Comparison of ENCODE assay signal across 12 cellular contexts in genomic region chrX:66015906-66016689, GRCh38. TPM values are rescaled to one million over a fixed set of nuclear protein-coding genes. Genes with fewer than 3 reads are reported as not detected.
A peak's percentile ranks its signal among the peaks of the same experiment; 100 is the strongest.
DNase-seq lines count a peak whose midpoint lies in the region; ATAC-seq, FAIRE-seq and TF ChIP-seq lines count a peak whose summit lies in the region.
"Had no signal": no experiment of that assay in that cellular context is flagged by ENCODE, and none has a peak within 500 bp of the region (broad histone marks: within the 10 kb centered on the region; RNA-seq: fewer than 3 reads in every experiment).

No MANE protein-coding gene starts in this region.

- no peaks in the 10 kb centered on the region for H3K27me3 Mint-ChIP-seq in CD4-positive, CD25-positive, alpha-beta regulatory T cell
- H3K27me3 Mint-ChIP-seq in nephron progenitor cell (ENCODE audit: low read depth, poor library complexity), result no peaks in the 10 kb centered on the region

- H3K4me1 ChIP-seq in CD4-positive, CD25-positive, alpha-beta regulatory T cell (ENCODE audit: control insufficient read depth, insufficient read depth, low read length, poor library complexity, severe bottlenecking), result peaks cover 23% of the 10 kb centered on the region
- H3K4me1 ChIP-seq: foreskin keratinocyte had no signal

- ATAC-seq in CD4-positive, CD25-positive, alpha-beta regulatory T cell (ENCODE audit: low read depth in 2 of 2), result no peak
- ATAC-seq in GM19023 (IDR thresholded peaks at IDR 0.05; ENCODE audit: unreplicated experiment) (peak; percentile 37), HG03442 (IDR thresholded peaks at IDR 0.05; ENCODE audit: unreplicated experiment) (peak; percentile 33)
- ATAC-seq: foreskin keratinocyte had no signal

- intact Hi-C loops in dorsolateral prefrontal cortex (cut with DNase I), result no loop called here

- peak overlapping the region in 2 of 4 donors; percentile 2 to 80 for H3K4me3 Mint-ChIP-seq in CD4-positive, CD25-positive, alpha-beta regulatory T cell
- H3K4me3 Mint-ChIP-seq in nephron progenitor cell, result no peak overlapping the region

- H3K9me3 ChIP-seq in CD4-positive, CD25-positive, alpha-beta regulatory T cell (ENCODE audit: control insufficient read depth in 2 of 2, low read length in 2 of 2), result no peaks in the 10 kb centered on the region

- FAIRE-seq in frontal cortex (lab: Jason Lieb, UNC), result no peak
- FAIRE-seq: H1 had no signal

- DNase-seq in CD4-positive, CD25-positive, alpha-beta regulatory T cell, result no peak
- DNase-seq in dorsolateral prefrontal cortex, result no peak
- no peak for DNase-seq in stimulated activated naive CD4-positive, alpha-beta T cell (lab: John Stamatoyannopoulos, UW)
- DNase-seq in activated effector memory CD4-positive, alpha-beta T cell treated with Interleukin-2 at 50 U/mL for 16 hours, result no peak
- DNase-seq in nephron progenitor cell, result no peak
- DNase-seq in frontal cortex (ENCODE audit: low spot score in 2 of 2), result no peak
- DNase-seq: foreskin keratinocyte, NCI-H1092 treated with DMSO at 0.1 percent for 48 hours, occipital lobe had no signal

- H3K27ac ChIP-seq in CD4-positive, CD25-positive, alpha-beta regulatory T cell (ENCODE audit: insufficient read depth, low read length, poor library complexity, severe bottlenecking), result no peak overlapping the region
- peak overlapping the region in 10 of 59 donors; percentile 5 to 61 (median 31) for H3K27ac ChIP-seq in dorsolateral prefrontal cortex
- H3K27ac ChIP-seq: foreskin keratinocyte had no signal

- H3K9me3 Mint-ChIP-seq in CD4-positive, CD25-positive, alpha-beta regulatory T cell, result no peaks in the 10 kb centered on the region
- H3K9me3 Mint-ChIP-seq in nephron progenitor cell, result peaks cover 19% of the 10 kb centered on the region

- H3K36me3 ChIP-seq in CD4-positive, CD25-positive, alpha-beta regulatory T cell (ENCODE audit: control insufficient read depth, insufficient read depth, low read length), result no peaks in the 10 kb centered on the region

- TF ChIP-seq CTCF in dorsolateral prefrontal cortex (IDR thresholded peaks at IDR 0.05 in 54 of 56, conservative IDR thresholded peaks at IDR 0.05 in 2 of 56; ENCODE audit: low read depth in 1 of 56, partially characterized antibody in 56 of 56), result no peak
- TF ChIP-seq CTCF in nephron progenitor cell (IDR thresholded peaks at IDR 0.05), result no peak

- H3K4me1 Mint-ChIP-seq in CD4-positive, CD25-positive, alpha-beta regulatory T cell, result peaks cover 8 to 52% (median 22%) of the 10 kb centered on the region in 4 donors
- H3K4me1 Mint-ChIP-seq in nephron progenitor cell, result no peaks in the 10 kb centered on the region

- H3K27ac Mint-ChIP-seq in CD4-positive, CD25-positive, alpha-beta regulatory T cell, result no peak overlapping the region
- H3K27ac Mint-ChIP-seq in nephron progenitor cell, result no peak overlapping the region

- no peaks in the 10 kb centered on the region for H3K27me3 ChIP-seq in CD4-positive, CD25-positive, alpha-beta regulatory T cell (ENCODE audit: control insufficient read depth, insufficient read depth, low read length)
- H3K27me3 ChIP-seq in dorsolateral prefrontal cortex, result peaks cover 0 to 87% (median 33%) of the 10 kb centered on the region in 45 donors
- H3K27me3 ChIP-seq: foreskin keratinocyte had no signal

- no peaks in the 10 kb centered on the region for H3K36me3 Mint-ChIP-seq in CD4-positive, CD25-positive, alpha-beta regulatory T cell
- H3K36me3 Mint-ChIP-seq in nephron progenitor cell (ENCODE audit: low read depth), result no peaks in the 10 kb centered on the region

- H3K4me3 ChIP-seq in CD4-positive, CD25-positive, alpha-beta regulatory T cell (ENCODE audit: low read depth, low read length), result peak overlapping the region; percentile 37
- peak overlapping the region in 31 of 59 donors; percentile 2 to 40 (median 21) for H3K4me3 ChIP-seq in dorsolateral prefrontal cortex

RNA-seq across cellular contexts. Expression of gene VSIG4, which starts 23.8 kb away (rescaled TPM):
- not detected for total RNA-seq in CD4-positive, CD25-positive, alpha-beta regulatory T cell
- polyA plus RNA-seq in CD4-positive, CD25-positive, alpha-beta regulatory T cell, result not detected
- total RNA-seq in dorsolateral prefrontal cortex (100 to 1,000 TPM in 1 of 120 experiments, 10 to 100 TPM in 94, 1 to 10 TPM in 25; 2.0 to 164 (median 17.3) TPM), frontal cortex (15.1 TPM)
- total RNA-seq: foreskin keratinocyte, H1 had no signal
- polyA plus RNA-seq: foreskin keratinocyte, H1 had no signal

Comparison
In these comparisons a context has a peak if more than half of its experiments do, and no peak if none do; other contexts are left out.
1. ATAC-seq: peak in GM19023 (single experiment) and HG03442 (single experiment); none in CD4-positive, CD25-positive, alpha-beta regulatory T cell (0 of 2).